ENCODE assay signal across 17 cellular contexts in genomic region chr11:12232160-12232559, GRCh38.
DNase-seq lines count a peak whose midpoint lies in the region; ATAC-seq and TF ChIP-seq lines count a peak whose summit lies in the region.
"Had no signal": no experiment of that assay in that cellular context is flagged by ENCODE, and none has a peak within 500 bp of the region (broad histone marks: within the 10 kb centered on the region; RNA-seq: fewer than 3 reads in every experiment).

No MANE protein-coding gene starts in this region.

- no peak for TF ChIP-seq EP300 in SK-N-SH (IDR thresholded peaks at IDR 0.05; ENCODE audit: borderline replicate concordance in 1 of 2, low read depth in 1 of 2, low read length in 1 of 2)

- peaks cover 0 to 23% of the 10 kb centered on the region in 2 experiments; a peak in 3 of 4 replicates for H3K4me1 ChIP-seq in SK-N-SH (ENCODE audit: control insufficient read depth in 1 of 2, insufficient read depth in 2 of 2, low read depth in 1 of 2, low read length in 1 of 2)
- peaks cover 4% of the 10 kb centered on the region for H3K4me1 ChIP-seq in fibroblast of lung (ENCODE audit: control insufficient read depth, extremely low read depth, insufficient read depth, low read length)
- H3K4me1 ChIP-seq: parathyroid adenoma had no signal

- no peak for TF ChIP-seq RAD21 in SK-N-SH (IDR thresholded peaks at IDR 0.05; ENCODE audit: low read length)

- H3K4me3 ChIP-seq in SK-N-SH (ENCODE audit: low read depth in 2 of 2, low read length in 1 of 2): no peak overlapping the region
- no peak overlapping the region for H3K4me3 ChIP-seq in fibroblast of lung (replicated peaks in 1 of 4; ENCODE audit: control extremely low read depth in 1 of 4, insufficient read depth in 1 of 4, low read depth in 3 of 4, low read length in 4 of 4)
- H3K4me3 ChIP-seq in WERI-Rb-1 (ENCODE audit: low read depth, low read length): no peak overlapping the region
- H3K4me3 ChIP-seq: K562 had no signal

- H3K79me2 ChIP-seq in SK-N-SH (ENCODE audit: insufficient read depth) (peaks cover 24% of the 10 kb centered on the region), fibroblast of lung (ENCODE audit: control insufficient read depth, insufficient read depth, low read length) (no peaks in the 10 kb centered on the region)
- H3K79me2 ChIP-seq: parathyroid adenoma had no signal

- POLR2A ChIA-PET in SK-N-SH (lab: Yijun Ruan, JAX): no interaction called here
- POLR2A ChIA-PET in activated CD4-positive, alpha-beta memory T cell treated with anti-CD3 and anti-CD28 coated beads for 36 hours (lab: Charles Lee): interaction anchor here (1.2 kb wide), 1 partner anchor 179 kb away, joined by 3 read pairs; no protein-coding TSS in a partner anchor

- no peak for DNase-seq in SK-N-SH
- no peak for DNase-seq in activated CD4-positive, alpha-beta memory T cell treated with anti-CD3 and anti-CD28 coated beads for 36 hours
- peak in 1 of 2 donors; percentile 66 for DNase-seq in fibroblast of lung (ENCODE audit: low read depth in 2 of 2)
- DNase-seq in NCI-H187 (lab: John Stamatoyannopoulos, UW): no peak
- DNase-seq in WERI-Rb-1: no peak
- DNase-seq in NCI-H2171 treated with DMSO at 0.1 percent for 48 hours (lab: John Stamatoyannopoulos, UW): no peak
- DNase-seq: activated CD4-positive, alpha-beta T cell treated with anti-CD3 and anti-CD28 coated beads for 1 hour; activated naive CD8-positive, alpha-beta T cell treated with anti-CD3 and anti-CD28 coated beads, Interleukin-2, amount 10 ng/mL, durations not matched to agents 7 days and 5 days; endodermal cell; NCI-H1092 treated with DMSO at 0.1 percent for 48 hours; NCI-H82; small intestine had no signal

- H3K36me3 ChIP-seq in SK-N-SH (replicated peaks in 1 of 2; ENCODE audit: control insufficient read depth in 1 of 2, insufficient read depth in 2 of 2, low read length in 1 of 2) (peaks cover 35 to 67% of the 10 kb centered on the region in 2 experiments), fibroblast of lung (ENCODE audit: control insufficient read depth, insufficient read depth, low read length) (peaks cover 14% of the 10 kb centered on the region), WERI-Rb-1 (no peaks in the 10 kb centered on the region)

- CTCF ChIA-PET in SK-N-SH (lab: Yijun Ruan, JAX): interaction anchor here (2.0 kb wide), 1 partner anchor 50 kb away, joined by 13 read pairs; no protein-coding TSS in a partner anchor
- CTCF ChIA-PET in activated CD4-positive, alpha-beta memory T cell treated with anti-CD3 and anti-CD28 coated beads for 36 hours (lab: Charles Lee): interaction anchor here (2.7 kb wide), 1 partner anchor 184 kb away, joined by 11 read pairs; no protein-coding TSS in a partner anchor

- H3K27me3 ChIP-seq in SK-N-SH (ENCODE audit: insufficient read depth) (no peaks in the 10 kb centered on the region), fibroblast of lung (ENCODE audit: control insufficient read depth, insufficient read depth, low read length) (no peaks in the 10 kb centered on the region), WERI-Rb-1 (ENCODE audit: insufficient read depth, low read depth, severe bottlenecking) (no peaks in the 10 kb centered on the region)

- peak overlapping the region; percentile 59 for H3K27ac Mint-ChIP-seq in activated CD4-positive, alpha-beta memory T cell treated with anti-CD3 and anti-CD28 coated beads for 36 hours
- H3K27ac Mint-ChIP-seq: activated naive CD8-positive, alpha-beta T cell treated with anti-CD3 and anti-CD28 coated beads, Interleukin-2, amount 10 ng/mL, durations not matched to agents 7 days and 5 days; endodermal cell had no signal

- no peaks in the 10 kb centered on the region for H3K9me3 Mint-ChIP-seq in activated CD4-positive, alpha-beta memory T cell treated with anti-CD3 and anti-CD28 coated beads for 36 hours
- H3K9me3 Mint-ChIP-seq: activated naive CD8-positive, alpha-beta T cell treated with anti-CD3 and anti-CD28 coated beads, Interleukin-2, amount 10 ng/mL, durations not matched to agents 7 days and 5 days; endodermal cell had no signal

- intact Hi-C loops in activated CD4-positive, alpha-beta memory T cell treated with anti-CD3 and anti-CD28 coated beads for 36 hours (cut with micrococcal nuclease): no loop called here

- WGBS in SK-N-SH (ENCODE audit: low lambda C conversion rate): 33% methylated on average over 1 of the region's 1 CpG

- peak overlapping the region; percentile 23 for H3K4me2 ChIP-seq in SK-N-SH
- no peak overlapping the region for H3K4me2 ChIP-seq in fibroblast of lung (ENCODE audit: extremely low read depth, insufficient read depth, low read length)

- H3K9ac ChIP-seq in SK-N-SH (peak overlapping the region; percentile 69), fibroblast of lung (ENCODE audit: insufficient read depth, low read length) (no peak overlapping the region)
- H3K9ac ChIP-seq: parathyroid adenoma had no signal

- no peaks in the 10 kb centered on the region for H3K27me3 Mint-ChIP-seq in activated CD4-positive, alpha-beta memory T cell treated with anti-CD3 and anti-CD28 coated beads for 36 hours
- H3K27me3 Mint-ChIP-seq: activated naive CD8-positive, alpha-beta T cell treated with anti-CD3 and anti-CD28 coated beads, Interleukin-2, amount 10 ng/mL, durations not matched to agents 7 days and 5 days had no signal

- H3K9me2 ChIP-seq in SK-N-SH: no peaks in the 10 kb centered on the region

- H4K20me1 ChIP-seq in SK-N-SH (ENCODE audit: insufficient read depth) (no peaks in the 10 kb centered on the region), fibroblast of lung (ENCODE audit: control insufficient read depth, extremely low read depth, insufficient read depth, low read length) (no peaks in the 10 kb centered on the region)

- no peaks in the 10 kb centered on the region for H3K9me3 ChIP-seq in SK-N-SH
- no peaks in the 10 kb centered on the region for H3K9me3 ChIP-seq in fibroblast of lung (ENCODE audit: control insufficient read depth, insufficient read depth, low read depth, low read length)
- H3K9me3 ChIP-seq in WERI-Rb-1 (ENCODE audit: severe bottlenecking): no peaks in the 10 kb centered on the region

- H2AFZ ChIP-seq in SK-N-SH (ENCODE audit: low read depth): no peak overlapping the region
- no peak overlapping the region for H2AFZ ChIP-seq in fibroblast of lung (ENCODE audit: low read length)
- H2AFZ ChIP-seq: parathyroid adenoma had no signal

- no peak for ATAC-seq in SK-N-SH treated with all-trans-retinoic acid at 6 μM for 48 hours
- ATAC-seq: K562, left lobe of liver had no signal

- H3F3A ChIP-seq in SK-N-SH (replicated peaks; ENCODE audit: insufficient read depth): peaks cover 51% of the 10 kb centered on the region

- no peak overlapping the region for H3K4me3 Mint-ChIP-seq in activated CD4-positive, alpha-beta memory T cell treated with anti-CD3 and anti-CD28 coated beads for 36 hours
- H3K4me3 Mint-ChIP-seq: activated naive CD8-positive, alpha-beta T cell treated with anti-CD3 and anti-CD28 coated beads, Interleukin-2, amount 10 ng/mL, durations not matched to agents 7 days and 5 days; endodermal cell had no signal

- H3K36me3 Mint-ChIP-seq in activated CD4-positive, alpha-beta memory T cell treated with anti-CD3 and anti-CD28 coated beads for 36 hours: peaks cover 69% of the 10 kb centered on the region

- no peak for TF ChIP-seq CTCF in SK-N-SH (IDR thresholded peaks at IDR 0.05)
- no peak for TF ChIP-seq CTCF in fibroblast of lung (conservative IDR thresholded peaks at IDR 0.05 in 1 of 2, IDR thresholded peaks at IDR 0.05 in 1 of 2; ENCODE audit: low read depth in 1 of 2, low read length in 2 of 2)
- no peak for TF ChIP-seq CTCF in WERI-Rb-1 (IDR thresholded peaks at IDR 0.05; ENCODE audit: low read depth, low read length)

- peak overlapping the region in 1 of 2 experiments; percentile 97; a peak in 2 of 4 replicates for H3K27ac ChIP-seq in SK-N-SH (ENCODE audit: low read depth in 2 of 2, low read length in 1 of 2)
- peak overlapping the region; percentile 31 for H3K27ac ChIP-seq in fibroblast of lung (ENCODE audit: insufficient read depth, low read length)
- H3K27ac ChIP-seq in temporal lobe (ENCODE audit: low read depth, low read length): peak overlapping the region; percentile 41
- no peak overlapping the region for H3K27ac ChIP-seq in WERI-Rb-1
- H3K27ac ChIP-seq: parathyroid adenoma had no signal

- H3K4me1 Mint-ChIP-seq in activated CD4-positive, alpha-beta memory T cell treated with anti-CD3 and anti-CD28 coated beads for 36 hours (ENCODE audit: low read depth): peaks cover 38% of the 10 kb centered on the region

TF ChIP-seq in SK-N-SH, 30 proteins besides CTCF, POLR2A, EP300 and RAD21:
- TF ChIP-seq PBX3 (IDR thresholded peaks at IDR 0.05): peak; percentile 11; the same call in 1 of the 2 replicates
- TF ChIP-seq RFX5 (IDR thresholded peaks at IDR 0.05; ENCODE audit: low read length): no peak

TF ChIP-seq in SK-N-SH treated with all-trans-retinoic acid at 6 μM for 48 hours, 23 proteins besides CTCF, POLR2A, EP300 and RAD21:
- TF ChIP-seq ZFP30 (CRISPR knock-in tag; IDR thresholded peaks at IDR 0.05) (no peak), PPARA (CRISPR knock-in tag; IDR thresholded peaks at IDR 0.05; ENCODE audit: borderline replicate concordance) (no peak), ZNF70 (CRISPR knock-in tag; IDR thresholded peaks at IDR 0.05) (no peak), RARB (CRISPR knock-in tag; IDR thresholded peaks at IDR 0.05) (no peak)
- TF ChIP-seq, protein P1, sequence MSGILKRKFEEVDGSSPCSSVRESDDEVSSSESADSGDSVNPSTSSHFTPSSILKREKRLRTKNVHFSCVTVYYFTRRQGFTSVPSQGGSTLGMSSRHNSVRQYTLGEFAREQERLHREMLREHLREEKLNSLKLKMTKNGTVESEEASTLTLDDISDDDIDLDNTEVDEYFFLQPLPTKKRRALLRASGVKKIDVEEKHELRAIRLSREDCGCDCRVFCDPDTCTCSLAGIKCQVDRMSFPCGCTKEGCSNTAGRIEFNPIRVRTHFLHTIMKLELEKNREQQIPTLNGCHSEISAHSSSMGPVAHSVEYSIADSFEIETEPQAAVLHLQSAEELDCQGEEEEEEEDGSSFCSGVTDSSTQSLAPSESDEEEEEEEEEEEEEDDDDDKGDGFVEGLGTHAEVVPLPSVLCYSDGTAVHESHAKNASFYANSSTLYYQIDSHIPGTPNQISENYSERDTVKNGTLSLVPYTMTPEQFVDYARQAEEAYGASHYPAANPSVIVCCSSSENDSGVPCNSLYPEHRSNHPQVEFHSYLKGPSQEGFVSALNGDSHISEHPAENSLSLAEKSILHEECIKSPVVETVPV (CRISPR knock-in tag; IDR thresholded peaks at IDR 0.05): no peak
